In the genomic region with DNA sequence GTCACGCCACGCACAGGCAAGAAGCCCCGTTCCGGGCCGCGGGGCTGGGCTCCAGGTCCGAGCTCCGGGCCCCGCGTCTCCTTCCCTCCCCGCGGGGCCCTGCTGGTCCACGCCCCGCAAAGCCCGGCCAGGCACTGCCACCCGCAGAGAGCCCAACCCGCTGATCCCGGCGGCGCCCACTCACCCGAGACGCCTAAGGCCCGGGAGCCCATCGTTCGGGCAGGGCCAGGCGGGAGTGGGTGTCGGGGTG, we compare ENCODE assay signal across 12 cellular contexts. TPM values are rescaled to one million over a fixed set of nuclear protein-coding genes. Genes with fewer than 3 reads are reported as not detected.
DNase-seq lines count a peak whose midpoint lies in the region; ATAC-seq and TF ChIP-seq lines count a peak whose summit lies in the region.
"Had no signal": no experiment of that assay in that cellular context is flagged by ENCODE, and none has a peak within 500 bp of the region (broad histone marks: within the 10 kb centered on the region; RNA-seq: fewer than 3 reads in every experiment).

No MANE protein-coding gene starts in this region.

- H3K27me3 Mint-ChIP-seq in neural crest cell (ENCODE audit: low read depth): no peaks in the 10 kb centered on the region

- H3K9me3 ChIP-seq in heart right ventricle (no peaks in the 10 kb centered on the region), esophagus (ENCODE audit: control insufficient read depth in 2 of 2, insufficient read depth in 1 of 2, low read depth in 1 of 2, low read length in 1 of 2) (peaks cover 0 to 16% of the 10 kb centered on the region in 2 donors), vagina (no peaks in the 10 kb centered on the region)

- WGBS in heart right ventricle, 2 donors: 0 to 1% methylated on average over 11 to 26 of the region's 27 CpGs
- WGBS in esophagus, 2 donors: 1 to 32% methylated on average over 15 to 27 of the region's 27 CpGs

- ATAC-seq in heart right ventricle (peak in 5 of 8 donors; percentile 13 to 32 (median 17)), Right ventricle myocardium superior (ENCODE audit: poor library complexity) (no peak)

- H3K4me1 ChIP-seq in heart right ventricle (peaks cover 0 to 16% (median 0%) of the 10 kb centered on the region in 9 donors), esophagus (ENCODE audit: control insufficient read depth in 2 of 2, insufficient read depth in 2 of 2, low read length in 1 of 2) (peaks cover 0 to 4% of the 10 kb centered on the region in 2 donors), vagina (peaks cover 14% of the 10 kb centered on the region)

- DNase-seq in heart right ventricle (no peak), Right ventricle myocardium superior (no peak), neural crest cell (ENCODE audit: low read depth, low spot score) (no peak), vagina (ENCODE audit: extremely low spot score in 2 of 2) (no peak), epidermal melanocyte (ENCODE audit: insufficient read length, low spot score) (no peak), NCI-H345 treated with DMSO at 0.1 percent for 48 hours (lab: John Stamatoyannopoulos, UW; ENCODE audit: unreplicated experiment) (no peak)
- no peak for DNase-seq in effector CD8-positive, alpha-beta T cell (lab: John Stamatoyannopoulos, UW)
- DNase-seq: activated CD8-positive, alpha-beta memory T cell treated with anti-CD3 and anti-CD28 coated beads, Interleukin-2, amount 10 ng/mL, durations not matched to agents 7 days and 5 days; SHP77 treated with DMSO at 0.1 percent for 48 hours had no signal

- no peak for TF ChIP-seq POLR2A in vagina (IDR thresholded peaks at IDR 0.05)

- peak overlapping the region; percentile 85 for H3K4me3 Mint-ChIP-seq in neural crest cell
- H3K4me3 Mint-ChIP-seq: activated CD8-positive, alpha-beta memory T cell treated with anti-CD3 and anti-CD28 coated beads, Interleukin-2, amount 10 ng/mL, durations not matched to agents 7 days and 5 days had no signal

- peaks cover 0 to 90% (median 0%) of the 10 kb centered on the region in 7 donors for H3K27me3 ChIP-seq in heart right ventricle
- H3K27me3 ChIP-seq in esophagus (ENCODE audit: control insufficient read depth in 1 of 2, insufficient read depth in 2 of 2, low read length in 2 of 2): peaks cover 0 to 2% of the 10 kb centered on the region in 2 donors
- H3K27me3 ChIP-seq in vagina: no peaks in the 10 kb centered on the region

- no peak overlapping the region for H3K27ac Mint-ChIP-seq in neural crest cell (ENCODE audit: unreplicated experiment)
- H3K27ac Mint-ChIP-seq: activated CD8-positive, alpha-beta memory T cell treated with anti-CD3 and anti-CD28 coated beads, Interleukin-2, amount 10 ng/mL, durations not matched to agents 7 days and 5 days; dendritic cell treated with granulocyte-macrophage colony-stimulating factor and Interleukin-4, amounts not matched to agents 40 ng/mL and 50 ng/mL, for 4 days had no signal

- H3K36me3 Mint-ChIP-seq in neural crest cell (ENCODE audit: low read depth): peaks cover 5% of the 10 kb centered on the region
- H3K36me3 Mint-ChIP-seq: activated CD8-positive, alpha-beta memory T cell treated with anti-CD3 and anti-CD28 coated beads, Interleukin-2, amount 10 ng/mL, durations not matched to agents 7 days and 5 days had no signal

- no peak overlapping the region for H3K27ac ChIP-seq in heart right ventricle
- no peak overlapping the region for H3K27ac ChIP-seq in esophagus (ENCODE audit: low read depth in 2 of 2, low read length in 1 of 2)
- H3K27ac ChIP-seq in vagina: no peak overlapping the region
- H3K27ac ChIP-seq: C4-2B had no signal

- H3K36me3 ChIP-seq in heart right ventricle (no peaks in the 10 kb centered on the region), esophagus (ENCODE audit: control insufficient read depth in 2 of 2, insufficient read depth in 2 of 2, low read length in 1 of 2) (no peaks in the 10 kb centered on the region), vagina (no peaks in the 10 kb centered on the region)

- intact Hi-C loops in heart right ventricle (cut with DNase I): no loop called here
- intact Hi-C loops in Right ventricle myocardium superior (cut with DNase I): no loop called here
- intact Hi-C loops in vagina (cut with DNase I): no loop called here

- TF ChIP-seq CTCF in heart right ventricle (IDR thresholded peaks at IDR 0.05) (no peak), neural crest cell (conservative IDR thresholded peaks at IDR 0.05) (no peak), vagina (IDR thresholded peaks at IDR 0.05) (no peak)

- H3K9me3 Mint-ChIP-seq in neural crest cell: no peaks in the 10 kb centered on the region
- H3K9me3 Mint-ChIP-seq: dendritic cell treated with granulocyte-macrophage colony-stimulating factor and Interleukin-4, amounts not matched to agents 40 ng/mL and 50 ng/mL, for 4 days had no signal

- H3K4me3 ChIP-seq in heart right ventricle (peak overlapping the region; percentile 18 to 55 (median 49)), esophagus (ENCODE audit: low read depth in 1 of 2, low read length in 2 of 2) (peak overlapping the region; percentile 4 to 26), vagina (peak overlapping the region; percentile 42 to 54)

- peaks cover 11% of the 10 kb centered on the region for H3K4me1 Mint-ChIP-seq in neural crest cell
- H3K4me1 Mint-ChIP-seq: activated CD8-positive, alpha-beta memory T cell treated with anti-CD3 and anti-CD28 coated beads, Interleukin-2, amount 10 ng/mL, durations not matched to agents 7 days and 5 days had no signal

RNA-seq across cellular contexts. Expression of gene PDZD4, which starts 0.9 kb away (rescaled TPM):
- total RNA-seq in heart right ventricle (1 to 10 TPM; 1.2 to 3.0 (median 2.0) TPM), Right ventricle myocardium superior (2.6 TPM), neural crest cell (48.8 and 52.5 TPM in 2 replicates), vagina (10.3 TPM)
- polyA plus RNA-seq in heart right ventricle (1 to 10 TPM; 2.4 to 4.5 TPM), esophagus (1 to 10 TPM; 2.3 to 4.0 TPM)

RNA-seq across cellular contexts. Expression of gene SSR4, which starts 35.0 kb away (rescaled TPM):
- 100 to 1,000 TPM in 9 of 10 donors, 10 to 100 TPM in 1; 94.1 to 227 (median 144) TPM for total RNA-seq in heart right ventricle
- 100 to 1,000 TPM; 477 to 551 TPM for polyA plus RNA-seq in heart right ventricle
- 129 TPM for total RNA-seq in Right ventricle myocardium superior
- polyA plus RNA-seq in esophagus: 100 to 1,000 TPM; 308 to 359 TPM
- 183 and 187 TPM in 2 replicates for total RNA-seq in neural crest cell
- 250 TPM for total RNA-seq in vagina

RNA-seq across cellular contexts. Expression of gene IDH3G, which starts 35.3 kb away (rescaled TPM):
- total RNA-seq in heart right ventricle: 10 to 100 TPM; 58.7 to 86.9 (median 74.5) TPM
- 10 to 100 TPM; 73.4 to 97.2 TPM for polyA plus RNA-seq in heart right ventricle
- total RNA-seq in Right ventricle myocardium superior: 76.9 TPM
- polyA plus RNA-seq in esophagus: 10 to 100 TPM; 39.3 to 51.9 TPM
- 50.2 and 52.6 TPM in 2 replicates for total RNA-seq in neural crest cell
- 118 TPM for total RNA-seq in vagina

RNA-seq across cellular contexts. Expression of gene SRPK3, which starts 48.6 kb away (rescaled TPM):
- total RNA-seq in heart right ventricle (10 to 100 TPM; 20.3 to 52.7 (median 44.8) TPM), Right ventricle myocardium superior (38.0 TPM), neural crest cell (0.14 and 0.30 TPM in 2 replicates), vagina (0.25 TPM)
- polyA plus RNA-seq in heart right ventricle (10 to 100 TPM in 1 of 2 donors, 1 to 10 TPM in 1; 9.9 to 52.2 TPM), esophagus (under 1 TPM; 0.15 to 0.35 TPM)
- total RNA-seq: activated CD8-positive, alpha-beta memory T cell treated with anti-CD3 and anti-CD28 coated beads, Interleukin-2, amount 10 ng/mL, durations not matched to agents 7 days and 5 days had no signal

RNA-seq across cellular contexts. Expression of gene L1CAM, which starts 56.5 kb away (rescaled TPM):
- total RNA-seq in heart right ventricle (1 to 10 TPM; 1.1 to 5.6 (median 2.8) TPM), Right ventricle myocardium superior (5.3 TPM), neural crest cell (133 and 137 TPM in 2 replicates), vagina (9.6 TPM)
- polyA plus RNA-seq in heart right ventricle (1 to 10 TPM; 2.4 to 2.6 TPM), esophagus (1 to 10 TPM in 1 of 2 donors, under 1 TPM in 1; 0.88 to 1.4 TPM)
